In the genomic region with DNA sequence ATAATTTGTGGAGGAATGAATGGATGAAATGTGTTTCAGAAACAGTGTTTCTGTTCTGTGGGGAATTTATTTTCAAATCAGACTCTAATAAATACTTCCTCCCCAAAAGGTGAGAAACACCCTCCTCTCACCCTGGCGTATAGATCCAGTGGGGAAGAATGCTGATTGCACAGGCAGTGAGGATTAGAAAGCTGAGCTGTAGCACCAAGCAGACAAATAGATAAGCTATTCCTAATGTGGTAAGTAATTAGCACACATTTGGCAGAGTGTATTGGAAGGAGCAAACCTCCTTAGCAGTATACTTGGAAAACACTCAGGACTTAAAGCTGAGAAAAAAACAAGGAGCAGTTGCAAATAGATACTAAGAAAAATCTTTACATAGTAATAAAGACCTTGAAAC, we compare ENCODE assay signal across 17 cellular contexts. TPM values are rescaled to one million over a fixed set of nuclear protein-coding genes. Genes with fewer than 3 reads are reported as not detected.
DNase-seq lines count a peak whose midpoint lies in the region; ATAC-seq and TF ChIP-seq lines count a peak whose summit lies in the region.
"Had no signal": no experiment of that assay in that cellular context is flagged by ENCODE, and none has a peak within 500 bp of the region (broad histone marks: within the 10 kb centered on the region; RNA-seq: fewer than 3 reads in every experiment).

No MANE protein-coding gene starts in this region.

- DNase-seq in NCI-H82 (lab: John Stamatoyannopoulos, UW) (peak; percentile 69), NCI-H82 treated with DMSO at 0.1 percent for 48 hours (lab: John Stamatoyannopoulos, UW; ENCODE audit: unreplicated experiment) (no peak), WERI-Rb-1 (peak; percentile 29)
- DNase-seq in activated effector memory CD4-positive, alpha-beta T cell treated with anti-CD3 and anti-CD28 coated beads, Interleukin-2, amount 50 U/mL, for 16 hours: no peak
- no peak for DNase-seq in activated T-cell treated with anti-CD3 and anti-CD28 coated beads, Interleukin-2, amount 50 U/mL, for 72 hours
- DNase-seq: AML-193; Caco-2; Calu3; CD4-positive, alpha-beta T cell; CD8-positive, alpha-beta T cell; DMS79 treated with DMSO at 0.1 percent for 48 hours; GF-D8 had no signal

- H3K4me3 ChIP-seq in WERI-Rb-1 (ENCODE audit: low read depth, low read length): no peak overlapping the region
- H3K4me3 ChIP-seq: A549; BLaER1 treated with 17β-estradiol and CSF1 and Interleukin-3, amounts not matched to agents 10 nM and 100 nM had no signal

- no peaks in the 10 kb centered on the region for H3K36me3 ChIP-seq in WERI-Rb-1
- H3K36me3 ChIP-seq: BLaER1 treated with 17β-estradiol and CSF1 and Interleukin-3, amounts not matched to agents 10 nM and 100 nM had no signal

- no peak for ATAC-seq in activated T-cell treated with anti-CD3 and anti-CD28 coated beads, Interleukin-2, amount 50 U/mL, for 72 hours (replicated peaks in 1 of 2)
- ATAC-seq: A549; CD8-positive, alpha-beta T cell had no signal

- H3K27me3 Mint-ChIP-seq in activated T-cell treated with anti-CD3 and anti-CD28 coated beads, Interleukin-2, amount 50 U/mL, for 72 hours (ENCODE audit: low read depth): peaks cover 6% of the 10 kb centered on the region

- no peak overlapping the region for H3K27ac ChIP-seq in WERI-Rb-1
- H3K27ac ChIP-seq: 22Rv1; A549; BLaER1 treated with 17β-estradiol and CSF1 and Interleukin-3, amounts not matched to agents 10 nM and 100 nM; C4-2B had no signal

- no peaks in the 10 kb centered on the region for H3K4me1 Mint-ChIP-seq in activated T-cell treated with anti-CD3 and anti-CD28 coated beads, Interleukin-2, amount 50 U/mL, for 72 hours (ENCODE audit: low read depth)
- H3K4me1 Mint-ChIP-seq: B cell had no signal

- no peak for TF ChIP-seq CTCF in WERI-Rb-1 (IDR thresholded peaks at IDR 0.05; ENCODE audit: low read depth, low read length)

- H3K27me3 ChIP-seq in WERI-Rb-1 (ENCODE audit: insufficient read depth, low read depth, severe bottlenecking): no peaks in the 10 kb centered on the region
- H3K27me3 ChIP-seq: BLaER1 treated with 17β-estradiol and CSF1 and Interleukin-3, amounts not matched to agents 10 nM and 100 nM had no signal

- no peak overlapping the region for H3K4me3 Mint-ChIP-seq in activated T-cell treated with anti-CD3 and anti-CD28 coated beads, Interleukin-2, amount 50 U/mL, for 72 hours
- H3K4me3 Mint-ChIP-seq: B cell; CD4-positive, alpha-beta T cell; CD8-positive, alpha-beta T cell had no signal

- H3K9me3 ChIP-seq in WERI-Rb-1 (ENCODE audit: severe bottlenecking): no peaks in the 10 kb centered on the region
- H3K9me3 ChIP-seq: A549; BLaER1 treated with 17β-estradiol and CSF1 and Interleukin-3, amounts not matched to agents 10 nM and 100 nM; Caco-2 had no signal

- H3K36me3 Mint-ChIP-seq in activated T-cell treated with anti-CD3 and anti-CD28 coated beads, Interleukin-2, amount 50 U/mL, for 72 hours (ENCODE audit: insufficient read depth in 2 of 2): no peaks in the 10 kb centered on the region
- H3K36me3 Mint-ChIP-seq: CD8-positive, alpha-beta T cell had no signal

- H3K27ac Mint-ChIP-seq in activated T-cell treated with anti-CD3 and anti-CD28 coated beads, Interleukin-2, amount 50 U/mL, for 72 hours: no peak overlapping the region
- H3K27ac Mint-ChIP-seq: B cell; CD4-positive, alpha-beta T cell; CD8-positive, alpha-beta T cell had no signal

- no peaks in the 10 kb centered on the region for H3K9me3 Mint-ChIP-seq in activated T-cell treated with anti-CD3 and anti-CD28 coated beads, Interleukin-2, amount 50 U/mL, for 72 hours
- H3K9me3 Mint-ChIP-seq: CD4-positive, alpha-beta T cell; CD8-positive, alpha-beta T cell had no signal

RNA-seq across cellular contexts. Expression of a gene that starts 50.8 kb away (rescaled TPM):
- total RNA-seq in activated T-cell treated with anti-CD3 and anti-CD28 coated beads, Interleukin-2, amount 50 U/mL, for 72 hours: 10 to 100 TPM; 56.5 to 59.6 TPM

Comparison
In these comparisons a context has a peak if more than half of its experiments do, and no peak if none do; other contexts are left out.
1. DNase-seq: peak in NCI-H82 (single experiment) and WERI-Rb-1 (single experiment); none in NCI-H82 treated with DMSO at 0.1 percent for 48 hours (single experiment), activated effector memory CD4-positive, alpha-beta T cell treated with anti-CD3 and anti-CD28 coated beads, Interleukin-2, amount 50 U/mL, for 16 hours (single experiment) and activated T-cell treated with anti-CD3 and anti-CD28 coated beads, Interleukin-2, amount 50 U/mL, for 72 hours (0 of 2).